In genomic region chr3:93979850-93980677, GRCh38 we compare ENCODE assay signal across 1 cellular context.
TF ChIP-seq lines count a peak whose summit lies in the region.

TSS of gene ARL13B (plus strand) at chr3:93980155. CDS start at chr3:93980424, 269 bp downstream.

TF ChIP-seq in GM23338, 12 proteins besides CTCF, POLR2A, EP300 and RAD21:
- TF ChIP-seq CREB1 (CRISPR knock-in tag; IDR thresholded peaks at IDR 0.05; ENCODE audit: low read depth) (peak; percentile 87), EZH2phosphoT487 (IDR thresholded peaks at IDR 0.05; ENCODE audit: unreplicated experiment) (no peak), POLR2AphosphoS5 (IDR thresholded peaks at IDR 0.05; ENCODE audit: low read depth) (peak; percentile 89), EZH2 (IDR thresholded peaks at IDR 0.05; ENCODE audit: low read depth, unreplicated experiment) (no peak)
TF ChIP-seq in GM23338: peak in this region for 2.
